In genomic region chr10:19971343-19971742, GRCh38 we compare ENCODE assay signal across 18 cellular contexts.
"Had no signal": no experiment of that assay in that cellular context is flagged by ENCODE, and none has a peak within 500 bp of the region (broad histone marks: within the 10 kb centered on the region; RNA-seq: fewer than 3 reads in every experiment).

No MANE protein-coding gene starts in this region.

- H3K27ac Mint-ChIP-seq: activated B cell treated with CpG ODN at 0.5 μM for 24 hours; activated CD4-positive, alpha-beta T cell treated with anti-CD3 and anti-CD28 coated beads, Interleukin-2, amount 10 ng/mL, durations not matched to agents 24 days and 14 days; activated naive CD8-positive, alpha-beta T cell; naive thymus-derived CD4-positive, alpha-beta T cell; stimulated activated memory B cell treated with anti-CD40 and anti-IgM and Interleukin-4, amounts not matched to agents 10 μg/mL and 1 μg/mL and 100 μg/mL, for 72 hours; T-helper 2 cell treated with Interferon-gamma antibody and Interleukin-4, amounts not matched to agents 5 μg/mL and 100 μg/mL, for 36 hours had no signal

- H3K4me1 Mint-ChIP-seq: activated B cell treated with CpG ODN at 0.5 μM for 24 hours; activated CD4-positive, alpha-beta T cell treated with anti-CD3 and anti-CD28 coated beads, Interleukin-2, amount 10 ng/mL, durations not matched to agents 24 days and 14 days; stimulated activated memory B cell treated with anti-CD40 and anti-IgM and Interleukin-4, amounts not matched to agents 10 μg/mL and 1 μg/mL and 100 μg/mL, for 72 hours had no signal

- H3K4me1 ChIP-seq: uterus had no signal

- ATAC-seq: naive thymus-derived CD4-positive, alpha-beta T cell; stimulated activated memory B cell treated with anti-CD40 and anti-IgM and Interleukin-4, amounts not matched to agents 10 μg/mL and 1 μg/mL and 100 μg/mL, for 72 hours had no signal

- H3K36me3 Mint-ChIP-seq: activated naive CD8-positive, alpha-beta T cell; brain; naive thymus-derived CD4-positive, alpha-beta T cell; stimulated activated memory B cell treated with anti-CD40 and anti-IgM and Interleukin-4, amounts not matched to agents 10 μg/mL and 1 μg/mL and 100 μg/mL, for 72 hours had no signal

- H3K4me3 Mint-ChIP-seq: activated B cell treated with CpG ODN at 0.5 μM for 24 hours; activated CD4-positive, alpha-beta T cell treated with anti-CD3 and anti-CD28 coated beads, Interleukin-2, amount 10 ng/mL, durations not matched to agents 24 days and 14 days; activated naive CD8-positive, alpha-beta T cell; brain; endodermal cell; naive thymus-derived CD4-positive, alpha-beta T cell; stimulated activated memory B cell treated with anti-CD40 and anti-IgM and Interleukin-4, amounts not matched to agents 10 μg/mL and 1 μg/mL and 100 μg/mL, for 72 hours; T-helper 2 cell treated with Interferon-gamma antibody and Interleukin-4, amounts not matched to agents 5 μg/mL and 100 μg/mL, for 36 hours had no signal

- H3K27me3 ChIP-seq: dorsolateral prefrontal cortex, tibial nerve, uterus had no signal

- H3K9me3 Mint-ChIP-seq: activated B cell treated with CpG ODN at 0.5 μM for 24 hours, brain, endodermal cell had no signal

- H3K36me3 ChIP-seq: tibial nerve, uterus had no signal

- H3K9me3 ChIP-seq: tibial nerve, uterus had no signal

- DNase-seq: activated B cell treated with CpG ODN at 0.5 μM for 24 hours; activated CD4-positive, alpha-beta T cell treated with anti-CD3 and anti-CD28 coated beads, Interleukin-2, amount 10 ng/mL, durations not matched to agents 24 days and 14 days; activated CD8-positive, alpha-beta memory T cell treated with anti-CD3 and anti-CD28 coated beads, Interleukin-2, amount 50 U/mL, for 48 hours; activated gamma-delta T cell treated with Interleukin-2 at 50 U/mL for 16 hours; amygdala; dorsolateral prefrontal cortex; endodermal cell; erythroblast; hypothalamus; left cardiac atrium; naive thymus-derived CD4-positive, alpha-beta T cell; stimulated activated CD4-positive, alpha-beta T cell treated with anti-CD3 and anti-CD28 coated beads, Interleukin-2, amount 100 ng/mL, for 48 hours; uterus had no signal

- H3K4me3 ChIP-seq: dorsolateral prefrontal cortex, tibial nerve, uterus had no signal

- H3K27ac ChIP-seq: tibial nerve had no signal

- H3K27me3 Mint-ChIP-seq: activated B cell treated with CpG ODN at 0.5 μM for 24 hours; activated CD4-positive, alpha-beta T cell treated with anti-CD3 and anti-CD28 coated beads, Interleukin-2, amount 10 ng/mL, durations not matched to agents 24 days and 14 days; activated naive CD8-positive, alpha-beta T cell; naive thymus-derived CD4-positive, alpha-beta T cell; stimulated activated memory B cell treated with anti-CD40 and anti-IgM and Interleukin-4, amounts not matched to agents 10 μg/mL and 1 μg/mL and 100 μg/mL, for 72 hours had no signal
